8 cellular contexts compared by ENCODE assay signal in the genomic region with DNA sequence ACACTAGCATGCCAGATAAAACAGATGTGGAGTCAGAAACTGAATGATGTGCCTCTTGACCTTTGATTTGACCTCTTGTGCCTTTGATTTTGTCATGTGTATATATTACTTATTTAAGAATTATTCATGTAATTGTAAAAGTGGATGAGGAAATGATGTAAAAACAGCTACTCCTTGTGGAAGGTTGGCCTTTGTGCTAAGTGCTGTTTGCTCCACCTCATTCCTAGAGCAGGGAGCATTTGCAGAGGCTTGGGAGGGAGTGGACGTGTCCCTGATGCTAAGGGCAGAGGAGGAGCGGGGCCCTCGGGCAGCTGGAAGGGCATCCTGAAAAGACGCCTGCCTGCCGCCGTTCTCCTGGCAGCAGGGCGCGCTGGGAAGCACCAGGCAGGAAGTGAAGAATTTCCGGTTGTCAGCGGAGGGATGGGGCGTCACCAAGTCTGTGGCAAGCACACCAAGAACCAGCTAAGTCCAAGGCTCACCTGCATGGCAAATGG.
DNase-seq lines count a peak whose midpoint lies in the region; ATAC-seq and TF ChIP-seq lines count a peak whose summit lies in the region.

No MANE protein-coding gene starts in this region.

- no peaks in the 10 kb centered on the region; the same call in 1 of the 2 replicates for H3K27me3 Mint-ChIP-seq in HFFc6 (ENCODE audit: insufficient read depth)
- no peaks in the 10 kb centered on the region for H3K27me3 Mint-ChIP-seq in activated CD8-positive, alpha-beta T cell treated with anti-CD3 and anti-CD28 coated beads, Interleukin-2, amount 10 ng/mL, durations not matched to agents 7 days and 5 days (ENCODE audit: low read depth)

- peaks cover 51% of the 10 kb centered on the region for H3K4me1 Mint-ChIP-seq in HFFc6 (ENCODE audit: low read depth)
- H3K4me1 Mint-ChIP-seq in activated CD8-positive, alpha-beta T cell treated with anti-CD3 and anti-CD28 coated beads, Interleukin-2, amount 10 ng/mL, durations not matched to agents 7 days and 5 days (ENCODE audit: low read depth), result peaks cover 39% of the 10 kb centered on the region

- peak; percentile 83 for ATAC-seq in activated CD8-positive, alpha-beta T cell treated with anti-CD3 and anti-CD28 coated beads, Interleukin-2, amount 10 ng/mL, durations not matched to agents 7 days and 5 days
- ATAC-seq in Right ventricle myocardium superior (ENCODE audit: poor library complexity) (peak; percentile 24), HG03025 (IDR thresholded peaks at IDR 0.05; ENCODE audit: low FRiP score, unreplicated experiment) (no peak), HG02840 (IDR thresholded peaks at IDR 0.05; ENCODE audit: low FRiP score, unreplicated experiment) (no peak)

- intact Hi-C loops in Right ventricle myocardium superior (cut with DNase I), result no loop called here

- H3K27ac Mint-ChIP-seq in HFFc6, result peak overlapping the region; percentile 16; the same call in 1 of the 2 replicates
- peak overlapping the region; percentile 87 for H3K27ac Mint-ChIP-seq in activated CD8-positive, alpha-beta T cell treated with anti-CD3 and anti-CD28 coated beads, Interleukin-2, amount 10 ng/mL, durations not matched to agents 7 days and 5 days

- POLR2A ChIA-PET in activated CD8-positive, alpha-beta T cell treated with anti-CD3 and anti-CD28 coated beads, Interleukin-2, amount 10 ng/mL, durations not matched to agents 7 days and 5 days (lab: Charles Lee), result no interaction called here

- CTCF ChIA-PET in activated CD8-positive, alpha-beta T cell treated with anti-CD3 and anti-CD28 coated beads, Interleukin-2, amount 10 ng/mL, durations not matched to agents 7 days and 5 days (lab: Charles Lee), result interaction anchor here (0.8 kb wide), 1 partner anchor 163 kb away, joined by 4 read pairs; no protein-coding TSS in a partner anchor

- no peak for DNase-seq in HFFc6
- DNase-seq in activated CD8-positive, alpha-beta T cell treated with anti-CD3 and anti-CD28 coated beads, Interleukin-2, amount 10 ng/mL, durations not matched to agents 7 days and 5 days, result peak; percentile 58
- peak; percentile 65 for DNase-seq in Right ventricle myocardium superior
- peak; percentile 15 to 19 (median 16) for DNase-seq in stimulated activated CD4-positive, alpha-beta T cell treated with anti-CD3 and anti-CD28 coated beads, TNF-alpha, amount 100 ng/mL, for 48 hours (ENCODE audit: low read depth in 3 of 3)
- no peak for DNase-seq in SW 1271 (lab: John Stamatoyannopoulos, UW)
- DNase-seq in anterior cingulate cortex (lab: John Stamatoyannopoulos, UW), result no peak

- no peak for TF ChIP-seq CTCF in HFFc6 (IDR thresholded peaks at IDR 0.05)

- no peak overlapping the region for H3K4me3 Mint-ChIP-seq in HFFc6
- peak overlapping the region; percentile 58 for H3K4me3 Mint-ChIP-seq in activated CD8-positive, alpha-beta T cell treated with anti-CD3 and anti-CD28 coated beads, Interleukin-2, amount 10 ng/mL, durations not matched to agents 7 days and 5 days

- H3K9me3 Mint-ChIP-seq in HFFc6, result no peaks in the 10 kb centered on the region
- no peaks in the 10 kb centered on the region for H3K9me3 Mint-ChIP-seq in activated CD8-positive, alpha-beta T cell treated with anti-CD3 and anti-CD28 coated beads, Interleukin-2, amount 10 ng/mL, durations not matched to agents 7 days and 5 days (ENCODE audit: insufficient read depth)

- H3K36me3 Mint-ChIP-seq in HFFc6 (ENCODE audit: low read depth), result no peaks in the 10 kb centered on the region
- H3K36me3 Mint-ChIP-seq in activated CD8-positive, alpha-beta T cell treated with anti-CD3 and anti-CD28 coated beads, Interleukin-2, amount 10 ng/mL, durations not matched to agents 7 days and 5 days (ENCODE audit: low read depth), result no peaks in the 10 kb centered on the region

Comparison
In these comparisons a context has a peak if more than half of its experiments do, and no peak if none do; other contexts are left out.
1. DNase-seq: peak in activated CD8-positive, alpha-beta T cell treated with anti-CD3 and anti-CD28 coated beads, Interleukin-2, amount 10 ng/mL, durations not matched to agents 7 days and 5 days (single experiment), Right ventricle myocardium superior (single experiment) and stimulated activated CD4-positive, alpha-beta T cell treated with anti-CD3 and anti-CD28 coated beads, TNF-alpha, amount 100 ng/mL, for 48 hours (3 of 3); none in HFFc6 (single experiment), SW 1271 (0 of 2) and anterior cingulate cortex (0 of 58).
2. ATAC-seq: peak in activated CD8-positive, alpha-beta T cell treated with anti-CD3 and anti-CD28 coated beads, Interleukin-2, amount 10 ng/mL, durations not matched to agents 7 days and 5 days (single experiment) and Right ventricle myocardium superior (single experiment); none in HG03025 (single experiment) and HG02840 (single experiment).